In genomic region chr7:156420496-156420895, GRCh38 we compare ENCODE assay signal across 5 cellular contexts.
"Had no signal": no experiment of that assay in that cellular context is flagged by ENCODE, and none has a peak within 500 bp of the region (broad histone marks: within the 10 kb centered on the region; RNA-seq: fewer than 3 reads in every experiment).

No MANE protein-coding gene starts in this region.

- DNase-seq: IMR-90 had no signal

- ATAC-seq: HepG2, K562 had no signal

- H3K27ac ChIP-seq: HL-60 had no signal

- H3K4me3 ChIP-seq: K562 had no signal

- FAIRE-seq: HepG2, HTR-8/SVneo, K562 had no signal
